23 cellular contexts compared by ENCODE assay signal in the genomic region with DNA sequence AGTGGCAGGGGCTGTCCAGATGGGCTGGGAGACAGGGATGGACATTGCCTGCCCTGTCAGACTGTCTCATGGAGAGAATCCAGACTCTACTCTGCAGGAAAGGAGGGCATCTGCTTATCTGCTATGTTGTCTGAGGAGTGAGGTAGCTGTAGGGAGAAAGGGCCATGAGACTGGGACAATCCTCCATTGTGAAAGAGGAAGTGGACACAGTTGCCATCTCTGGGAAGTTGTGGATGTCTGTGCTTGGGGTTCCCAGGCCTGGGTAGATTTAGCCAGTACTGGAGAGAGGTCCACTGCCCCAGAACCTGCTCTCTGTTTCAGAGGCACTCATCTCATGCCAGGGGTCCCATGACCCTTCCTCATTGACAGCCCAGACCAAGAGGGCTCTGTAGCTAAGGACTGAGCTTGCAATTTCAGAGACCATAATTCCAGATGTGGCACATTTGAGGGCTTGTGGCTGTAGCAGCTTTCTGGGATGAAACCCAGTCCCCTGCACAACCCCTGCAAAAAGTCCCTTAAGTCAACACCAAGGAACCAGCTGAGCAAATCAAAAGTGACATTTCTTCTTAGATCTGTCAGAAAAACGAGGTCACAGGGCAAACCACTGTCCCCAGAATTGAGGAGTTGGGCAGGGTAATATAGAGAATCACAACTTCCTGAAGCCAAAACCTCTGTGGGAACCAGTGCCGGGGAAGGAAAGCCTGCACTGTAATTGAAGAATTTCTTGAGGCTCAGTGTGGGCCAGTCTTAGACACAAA. TPM values are rescaled to one million over a fixed set of nuclear protein-coding genes. Genes with fewer than 3 reads are reported as not detected.
A peak's percentile ranks its signal among the peaks of the same experiment; 100 is the strongest.
DNase-seq lines count a peak whose midpoint lies in the region; ATAC-seq and TF ChIP-seq lines count a peak whose summit lies in the region.
"Had no signal": no experiment of that assay in that cellular context is flagged by ENCODE, and none has a peak within 500 bp of the region (broad histone marks: within the 10 kb centered on the region; RNA-seq: fewer than 3 reads in every experiment).

No MANE protein-coding gene starts in this region.

- H3K4me1 ChIP-seq in DND-41 (ENCODE audit: insufficient read depth, low read length) (peaks cover 57% of the 10 kb centered on the region), SK-N-SH (ENCODE audit: control insufficient read depth in 1 of 2, insufficient read depth in 2 of 2, low read depth in 1 of 2, low read length in 1 of 2) (no peaks in the 10 kb centered on the region; a peak in 1 of 4 replicates), sigmoid colon (no peaks in the 10 kb centered on the region)
- H3K4me1 ChIP-seq: colonic mucosa, foreskin keratinocyte, suprapubic skin had no signal

- TF ChIP-seq RAD21 in SK-N-SH (IDR thresholded peaks at IDR 0.05; ENCODE audit: low read length): no peak

- 45% methylated on average over 2 of the region's 2 CpGs for WGBS in SK-N-SH (ENCODE audit: low lambda C conversion rate)
- 19 to 34% methylated on average over 2 of the region's 2 CpGs for WGBS in sigmoid colon, 2 donors

- TF ChIP-seq EP300 in SK-N-SH (IDR thresholded peaks at IDR 0.05; ENCODE audit: borderline replicate concordance in 1 of 2, low read depth in 1 of 2, low read length in 1 of 2) (no peak), sigmoid colon (IDR thresholded peaks at IDR 0.05) (no peak)

- POLR2A ChIA-PET in CD4-positive, alpha-beta T cell (lab: Charles Lee): interaction anchor here (1.1 to 2.9 kb wide), 4 partner anchors 10 to 70 kb away, joined by 3 to 15 read pairs (median 5); no protein-coding TSS in a partner anchor
- POLR2A ChIA-PET in activated CD4-positive, alpha-beta memory T cell treated with anti-CD3 and anti-CD28 coated beads for 36 hours (lab: Charles Lee): no interaction called here
- POLR2A ChIA-PET in SK-N-SH (lab: Yijun Ruan, JAX): no interaction called here

- CTCF ChIA-PET in CD4-positive, alpha-beta T cell (lab: Charles Lee): interaction anchor here (1.1 to 1.3 kb wide), 2 partner anchors 73 to 115 kb away, joined by 3 to 4 read pairs; no protein-coding TSS in a partner anchor
- CTCF ChIA-PET in activated CD4-positive, alpha-beta memory T cell treated with anti-CD3 and anti-CD28 coated beads for 36 hours (lab: Charles Lee): interaction anchor here (0.7 to 1.4 kb wide), 3 partner anchors 73 to 159 kb away, joined by 3 to 4 read pairs (median 3); no protein-coding TSS in a partner anchor
- CTCF ChIA-PET in SK-N-SH (lab: Yijun Ruan, JAX): no interaction called here

- H3K27ac ChIP-seq in CD4-positive, alpha-beta T cell (ENCODE audit: low read depth, low read length): peak overlapping the region; percentile 51
- H3K27ac ChIP-seq in DND-41 (ENCODE audit: low read length): peak overlapping the region; percentile 26
- H3K27ac ChIP-seq in SK-N-SH (ENCODE audit: low read depth in 2 of 2, low read length in 1 of 2): no peak overlapping the region
- no peak overlapping the region for H3K27ac ChIP-seq in sigmoid colon
- H3K27ac ChIP-seq: colonic mucosa, foreskin keratinocyte, suprapubic skin had no signal

- no peaks in the 10 kb centered on the region for H3F3A ChIP-seq in SK-N-SH (replicated peaks; ENCODE audit: insufficient read depth)

- H3K27ac Mint-ChIP-seq in CD4-positive, alpha-beta T cell: peak overlapping the region; percentile 95
- peak overlapping the region; percentile 87 for H3K27ac Mint-ChIP-seq in activated CD4-positive, alpha-beta memory T cell treated with anti-CD3 and anti-CD28 coated beads for 36 hours
- H3K27ac Mint-ChIP-seq: memory B cell had no signal

- intact Hi-C loops in CD4-positive, alpha-beta T cell (cut with DNase I, micrococcal nuclease): no loop called here
- intact Hi-C loops in activated CD4-positive, alpha-beta memory T cell treated with anti-CD3 and anti-CD28 coated beads for 36 hours (cut with micrococcal nuclease): no loop called here
- intact Hi-C loops in sigmoid colon (cut with DNase I): no loop called here

- H3K4me2 ChIP-seq in DND-41 (ENCODE audit: insufficient read depth, low read length) (no peak overlapping the region), SK-N-SH (no peak overlapping the region)

- H3K9me3 ChIP-seq in CD4-positive, alpha-beta T cell (ENCODE audit: control insufficient read depth, low read length): no peaks in the 10 kb centered on the region
- H3K9me3 ChIP-seq in DND-41 (ENCODE audit: insufficient read depth, low read length, severe bottlenecking) (no peaks in the 10 kb centered on the region), SK-N-SH (no peaks in the 10 kb centered on the region), sigmoid colon (no peaks in the 10 kb centered on the region)
- H3K9me3 ChIP-seq: colonic mucosa, suprapubic skin had no signal

- no peak overlapping the region for H3K9ac ChIP-seq in DND-41 (ENCODE audit: low read depth, low read length)
- no peak overlapping the region for H3K9ac ChIP-seq in SK-N-SH

- DNase-seq in CD4-positive, alpha-beta T cell: no peak
- DNase-seq in DND-41 (peak; percentile 24), SK-N-SH (no peak), sigmoid colon (no peak)
- peak; percentile 46 for DNase-seq in activated CD4-positive, alpha-beta memory T cell treated with anti-CD3 and anti-CD28 coated beads for 36 hours
- DNase-seq in central memory CD4-positive, alpha-beta T cell: peak; percentile 38
- no peak for DNase-seq in effector CD8-positive, alpha-beta T cell (lab: John Stamatoyannopoulos, UW)
- DNase-seq: activated CD4-positive, alpha-beta T cell treated with anti-CD3 and anti-CD28 coated beads for 48 hours; AML-193; colonic mucosa; foreskin keratinocyte; natural killer cell; NCI-H1105 treated with DMSO at 0.1 percent for 48 hours; NCI-H524 treated with DMSO at 0.1 percent for 48 hours; posterior cingulate gyrus; SIG-M5; stimulated activated CD4-positive, alpha-beta T cell treated with anti-CD3 and anti-CD28 coated beads, Interleukin-4, amount 100 ng/mL, for 1 hour had no signal

- no peak for TF ChIP-seq CTCF in CD4-positive, alpha-beta T cell (IDR thresholded peaks at IDR 0.05)
- TF ChIP-seq CTCF in DND-41 (IDR thresholded peaks at IDR 0.05; ENCODE audit: borderline replicate concordance, extremely low read depth, low read length, poor library complexity, severe bottlenecking): no peak
- TF ChIP-seq CTCF in SK-N-SH (IDR thresholded peaks at IDR 0.05): no peak
- no peak for TF ChIP-seq CTCF in sigmoid colon (IDR thresholded peaks at IDR 0.05)

- no peak overlapping the region for H3K4me3 ChIP-seq in DND-41 (ENCODE audit: low read depth in 1 of 2, low read length in 2 of 2)
- no peak overlapping the region for H3K4me3 ChIP-seq in SK-N-SH (ENCODE audit: low read depth in 2 of 2, low read length in 1 of 2)
- H3K4me3 ChIP-seq in sigmoid colon: no peak overlapping the region
- H3K4me3 ChIP-seq: colonic mucosa, suprapubic skin had no signal

- peaks cover 100% of the 10 kb centered on the region for H3K4me1 Mint-ChIP-seq in CD4-positive, alpha-beta T cell (ENCODE audit: low read depth)
- peaks cover 94% of the 10 kb centered on the region for H3K4me1 Mint-ChIP-seq in activated CD4-positive, alpha-beta memory T cell treated with anti-CD3 and anti-CD28 coated beads for 36 hours (ENCODE audit: low read depth)

- no peaks in the 10 kb centered on the region for H3K27me3 Mint-ChIP-seq in CD4-positive, alpha-beta T cell
- H3K27me3 Mint-ChIP-seq in activated CD4-positive, alpha-beta memory T cell treated with anti-CD3 and anti-CD28 coated beads for 36 hours: no peaks in the 10 kb centered on the region

- H4K20me1 ChIP-seq in DND-41 (ENCODE audit: insufficient read depth, low read length): no peaks in the 10 kb centered on the region
- no peaks in the 10 kb centered on the region for H4K20me1 ChIP-seq in SK-N-SH (ENCODE audit: insufficient read depth)

- H3K27me3 ChIP-seq in CD4-positive, alpha-beta T cell (ENCODE audit: control insufficient read depth, insufficient read depth, low read length): no peaks in the 10 kb centered on the region
- H3K27me3 ChIP-seq in DND-41 (ENCODE audit: insufficient read depth, low read length, poor library complexity): no peaks in the 10 kb centered on the region
- no peaks in the 10 kb centered on the region for H3K27me3 ChIP-seq in SK-N-SH (ENCODE audit: insufficient read depth)
- no peaks in the 10 kb centered on the region for H3K27me3 ChIP-seq in sigmoid colon
- H3K27me3 ChIP-seq: colonic mucosa had no signal

- H2AFZ ChIP-seq in DND-41 (ENCODE audit: low read depth, low read length): no peak overlapping the region
- no peak overlapping the region for H2AFZ ChIP-seq in SK-N-SH (ENCODE audit: low read depth)

- H3K79me2 ChIP-seq in DND-41 (ENCODE audit: insufficient read depth, low read length) (no peaks in the 10 kb centered on the region), SK-N-SH (ENCODE audit: insufficient read depth) (no peaks in the 10 kb centered on the region)

- no peak for ATAC-seq in CD4-positive, alpha-beta T cell (ENCODE audit: poor library complexity)
- no peak for ATAC-seq in DND-41 (ENCODE audit: insufficient read depth, low read depth)
- ATAC-seq: foreskin keratinocyte, HCT116 had no signal

- H3K36me3 Mint-ChIP-seq in CD4-positive, alpha-beta T cell (ENCODE audit: low read depth): peaks cover 9% of the 10 kb centered on the region
- H3K36me3 Mint-ChIP-seq in activated CD4-positive, alpha-beta memory T cell treated with anti-CD3 and anti-CD28 coated beads for 36 hours: peaks cover 1% of the 10 kb centered on the region
- H3K36me3 Mint-ChIP-seq: memory B cell, natural killer cell had no signal

- TF ChIP-seq POLR2A in sigmoid colon (IDR thresholded peaks at IDR 0.05): no peak

- peak overlapping the region; percentile 69 for H3K4me3 Mint-ChIP-seq in CD4-positive, alpha-beta T cell
- no peak overlapping the region for H3K4me3 Mint-ChIP-seq in activated CD4-positive, alpha-beta memory T cell treated with anti-CD3 and anti-CD28 coated beads for 36 hours
- H3K4me3 Mint-ChIP-seq: memory B cell, natural killer cell had no signal

- H3K9me3 Mint-ChIP-seq in CD4-positive, alpha-beta T cell: no peaks in the 10 kb centered on the region
- H3K9me3 Mint-ChIP-seq in activated CD4-positive, alpha-beta memory T cell treated with anti-CD3 and anti-CD28 coated beads for 36 hours: no peaks in the 10 kb centered on the region
- H3K9me3 Mint-ChIP-seq: memory B cell, natural killer cell had no signal

- H3K36me3 ChIP-seq in DND-41 (ENCODE audit: insufficient read depth, low read length): no peaks in the 10 kb centered on the region
- H3K36me3 ChIP-seq in SK-N-SH (replicated peaks in 1 of 2; ENCODE audit: control insufficient read depth in 1 of 2, insufficient read depth in 2 of 2, low read length in 1 of 2): no peaks in the 10 kb centered on the region
- no peaks in the 10 kb centered on the region for H3K36me3 ChIP-seq in sigmoid colon
- H3K36me3 ChIP-seq: colonic mucosa, suprapubic skin had no signal

- H3K9me2 ChIP-seq in SK-N-SH: no peaks in the 10 kb centered on the region

RNA-seq across cellular contexts. Expression of a gene that starts 4.1 kb away (rescaled TPM):
- 10 to 100 TPM; 28.0 to 28.3 TPM for total RNA-seq in CD4-positive, alpha-beta T cell
- total RNA-seq in activated CD4-positive, alpha-beta memory T cell treated with anti-CD3 and anti-CD28 coated beads for 36 hours: 10 to 100 TPM; 27.9 to 28.5 TPM
- polyA plus RNA-seq in SK-N-SH (2012; rRNA removed) (not detected in 2 replicates), sigmoid colon (10 to 100 TPM in 1 of 3 donors, under 1 TPM in 1, not detected in 1; 0.60 to 11.0 TPM)
- not detected in 2 replicates for polyA plus RNA-seq in SK-N-SH (2012; cell fraction: cytosol; rRNA removed)
- not detected in 2 replicates for polyA plus RNA-seq in SK-N-SH (2012; cell fraction: nucleus; rRNA removed)
- total RNA-seq in sigmoid colon: under 1 TPM in 1 of 4 donors, not detected in 3; 0.27 TPM
- total RNA-seq: endothelial cell of umbilical vein, foreskin keratinocyte, kidney epithelial cell, OCI-LY7, suprapubic skin had no signal
- polyA plus RNA-seq: endothelial cell of umbilical vein, foreskin keratinocyte had no signal

RNA-seq across cellular contexts. Expression of a gene that starts 41.9 kb away (rescaled TPM):
- 1 to 10 TPM; 7.8 to 8.6 TPM for total RNA-seq in CD4-positive, alpha-beta T cell
- total RNA-seq in activated CD4-positive, alpha-beta memory T cell treated with anti-CD3 and anti-CD28 coated beads for 36 hours: 1 to 10 TPM; 1.3 to 2.0 TPM
- 0.19 and 0.53 TPM in 2 replicates for polyA plus RNA-seq in SK-N-SH (2012; rRNA removed)
- 0.24 and 0.30 TPM in 2 replicates for polyA plus RNA-seq in SK-N-SH (2012; cell fraction: cytosol; rRNA removed)
- 0.22 and 0.50 TPM in 2 replicates for polyA plus RNA-seq in SK-N-SH (2012; cell fraction: nucleus; rRNA removed)
- total RNA-seq in sigmoid colon: 1 to 10 TPM in 3 of 4 donors, under 1 TPM in 1; 0.36 to 5.2 (median 2.8) TPM
- polyA plus RNA-seq in sigmoid colon: 1 to 10 TPM in 1 of 3 donors, under 1 TPM in 1, not detected in 1; 0.98 to 2.3 TPM
- total RNA-seq: OCI-LY7 had no signal

Comparison
In these comparisons a context has a peak if more than half of its experiments do, and no peak if none do; other contexts are left out.
1. DNase-seq: peak in DND-41 (single experiment), activated CD4-positive, alpha-beta memory T cell treated with anti-CD3 and anti-CD28 coated beads for 36 hours (single experiment) and central memory CD4-positive, alpha-beta T cell (single experiment); none in CD4-positive, alpha-beta T cell (0 of 10), SK-N-SH (single experiment), effector CD8-positive, alpha-beta T cell (single experiment) and sigmoid colon (single experiment).
2. H3K27ac ChIP-seq: peak in CD4-positive, alpha-beta T cell (single experiment) and DND-41 (single experiment); none in SK-N-SH (0 of 2) and sigmoid colon (0 of 4).
3. RNA of a gene that starts 4.1 kb away (total RNA-seq): 27.9 to 28.5 TPM in activated CD4-positive, alpha-beta memory T cell treated with anti-CD3 and anti-CD28 coated beads for 36 hours and 28.0 to 28.3 TPM in CD4-positive, alpha-beta T cell; 0.27 TPM in sigmoid colon; every median in the first group is over 10 times any median in the second.